ENCODE assay signal across 1 cellular context in genomic region chr6:161850572-161850971, GRCh38.
TF ChIP-seq lines count a peak whose summit lies in the region.

No MANE protein-coding gene starts in this region.

TF ChIP-seq in WTC11, 78 proteins besides CTCF, POLR2A, EP300 and RAD21 (continued from another document):
- TF ChIP-seq NR1H2 (CRISPR knock-in tag; IDR thresholded peaks at IDR 0.05) = no peak
- no peak for TF ChIP-seq ZNF138 (CRISPR knock-in tag; conservative IDR thresholded peaks at IDR 0.05)
- TF ChIP-seq USF2 (CRISPR knock-in tag; IDR thresholded peaks at IDR 0.05) = no peak
- no peak for TF ChIP-seq CREB1 (CRISPR knock-in tag; IDR thresholded peaks at IDR 0.05)
- no peak for TF ChIP-seq IRF2 (CRISPR knock-in tag; IDR thresholded peaks at IDR 0.05; ENCODE audit: borderline replicate concordance, low read depth)
- no peak for TF ChIP-seq ESRRA (CRISPR knock-in tag; IDR thresholded peaks at IDR 0.05; ENCODE audit: borderline replicate concordance)
- TF ChIP-seq ZNF416 (CRISPR knock-in tag; IDR thresholded peaks at IDR 0.05) = no peak
- TF ChIP-seq ZBTB43 (CRISPR knock-in tag; IDR thresholded peaks at IDR 0.05) = no peak
